ENCODE assay signal across 1 cellular context in the genomic region with DNA sequence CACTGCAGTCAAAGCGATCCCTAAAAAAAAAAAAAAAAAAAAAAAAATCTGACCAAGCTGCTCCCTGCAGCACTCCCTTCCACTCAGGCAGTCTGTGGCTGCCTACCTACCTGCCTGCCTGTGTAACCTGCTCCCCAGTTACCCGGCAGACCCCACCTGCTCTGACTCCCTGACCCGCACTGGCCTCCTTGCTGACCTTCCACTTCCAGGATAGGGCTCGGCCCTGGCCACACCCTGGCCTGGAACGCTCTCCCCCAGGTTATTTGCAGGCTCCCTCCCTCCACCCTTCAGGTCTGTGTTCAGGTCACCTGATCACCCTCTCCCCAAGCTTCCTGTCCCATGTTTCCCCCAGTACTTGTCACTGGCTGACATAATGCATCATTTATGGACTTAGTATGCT.
TF ChIP-seq lines count a peak whose summit lies in the region.

No MANE protein-coding gene starts in this region.

TF ChIP-seq in H1, 55 proteins besides CTCF, POLR2A, EP300 and RAD21:
- TF ChIP-seq, protein P1, sequence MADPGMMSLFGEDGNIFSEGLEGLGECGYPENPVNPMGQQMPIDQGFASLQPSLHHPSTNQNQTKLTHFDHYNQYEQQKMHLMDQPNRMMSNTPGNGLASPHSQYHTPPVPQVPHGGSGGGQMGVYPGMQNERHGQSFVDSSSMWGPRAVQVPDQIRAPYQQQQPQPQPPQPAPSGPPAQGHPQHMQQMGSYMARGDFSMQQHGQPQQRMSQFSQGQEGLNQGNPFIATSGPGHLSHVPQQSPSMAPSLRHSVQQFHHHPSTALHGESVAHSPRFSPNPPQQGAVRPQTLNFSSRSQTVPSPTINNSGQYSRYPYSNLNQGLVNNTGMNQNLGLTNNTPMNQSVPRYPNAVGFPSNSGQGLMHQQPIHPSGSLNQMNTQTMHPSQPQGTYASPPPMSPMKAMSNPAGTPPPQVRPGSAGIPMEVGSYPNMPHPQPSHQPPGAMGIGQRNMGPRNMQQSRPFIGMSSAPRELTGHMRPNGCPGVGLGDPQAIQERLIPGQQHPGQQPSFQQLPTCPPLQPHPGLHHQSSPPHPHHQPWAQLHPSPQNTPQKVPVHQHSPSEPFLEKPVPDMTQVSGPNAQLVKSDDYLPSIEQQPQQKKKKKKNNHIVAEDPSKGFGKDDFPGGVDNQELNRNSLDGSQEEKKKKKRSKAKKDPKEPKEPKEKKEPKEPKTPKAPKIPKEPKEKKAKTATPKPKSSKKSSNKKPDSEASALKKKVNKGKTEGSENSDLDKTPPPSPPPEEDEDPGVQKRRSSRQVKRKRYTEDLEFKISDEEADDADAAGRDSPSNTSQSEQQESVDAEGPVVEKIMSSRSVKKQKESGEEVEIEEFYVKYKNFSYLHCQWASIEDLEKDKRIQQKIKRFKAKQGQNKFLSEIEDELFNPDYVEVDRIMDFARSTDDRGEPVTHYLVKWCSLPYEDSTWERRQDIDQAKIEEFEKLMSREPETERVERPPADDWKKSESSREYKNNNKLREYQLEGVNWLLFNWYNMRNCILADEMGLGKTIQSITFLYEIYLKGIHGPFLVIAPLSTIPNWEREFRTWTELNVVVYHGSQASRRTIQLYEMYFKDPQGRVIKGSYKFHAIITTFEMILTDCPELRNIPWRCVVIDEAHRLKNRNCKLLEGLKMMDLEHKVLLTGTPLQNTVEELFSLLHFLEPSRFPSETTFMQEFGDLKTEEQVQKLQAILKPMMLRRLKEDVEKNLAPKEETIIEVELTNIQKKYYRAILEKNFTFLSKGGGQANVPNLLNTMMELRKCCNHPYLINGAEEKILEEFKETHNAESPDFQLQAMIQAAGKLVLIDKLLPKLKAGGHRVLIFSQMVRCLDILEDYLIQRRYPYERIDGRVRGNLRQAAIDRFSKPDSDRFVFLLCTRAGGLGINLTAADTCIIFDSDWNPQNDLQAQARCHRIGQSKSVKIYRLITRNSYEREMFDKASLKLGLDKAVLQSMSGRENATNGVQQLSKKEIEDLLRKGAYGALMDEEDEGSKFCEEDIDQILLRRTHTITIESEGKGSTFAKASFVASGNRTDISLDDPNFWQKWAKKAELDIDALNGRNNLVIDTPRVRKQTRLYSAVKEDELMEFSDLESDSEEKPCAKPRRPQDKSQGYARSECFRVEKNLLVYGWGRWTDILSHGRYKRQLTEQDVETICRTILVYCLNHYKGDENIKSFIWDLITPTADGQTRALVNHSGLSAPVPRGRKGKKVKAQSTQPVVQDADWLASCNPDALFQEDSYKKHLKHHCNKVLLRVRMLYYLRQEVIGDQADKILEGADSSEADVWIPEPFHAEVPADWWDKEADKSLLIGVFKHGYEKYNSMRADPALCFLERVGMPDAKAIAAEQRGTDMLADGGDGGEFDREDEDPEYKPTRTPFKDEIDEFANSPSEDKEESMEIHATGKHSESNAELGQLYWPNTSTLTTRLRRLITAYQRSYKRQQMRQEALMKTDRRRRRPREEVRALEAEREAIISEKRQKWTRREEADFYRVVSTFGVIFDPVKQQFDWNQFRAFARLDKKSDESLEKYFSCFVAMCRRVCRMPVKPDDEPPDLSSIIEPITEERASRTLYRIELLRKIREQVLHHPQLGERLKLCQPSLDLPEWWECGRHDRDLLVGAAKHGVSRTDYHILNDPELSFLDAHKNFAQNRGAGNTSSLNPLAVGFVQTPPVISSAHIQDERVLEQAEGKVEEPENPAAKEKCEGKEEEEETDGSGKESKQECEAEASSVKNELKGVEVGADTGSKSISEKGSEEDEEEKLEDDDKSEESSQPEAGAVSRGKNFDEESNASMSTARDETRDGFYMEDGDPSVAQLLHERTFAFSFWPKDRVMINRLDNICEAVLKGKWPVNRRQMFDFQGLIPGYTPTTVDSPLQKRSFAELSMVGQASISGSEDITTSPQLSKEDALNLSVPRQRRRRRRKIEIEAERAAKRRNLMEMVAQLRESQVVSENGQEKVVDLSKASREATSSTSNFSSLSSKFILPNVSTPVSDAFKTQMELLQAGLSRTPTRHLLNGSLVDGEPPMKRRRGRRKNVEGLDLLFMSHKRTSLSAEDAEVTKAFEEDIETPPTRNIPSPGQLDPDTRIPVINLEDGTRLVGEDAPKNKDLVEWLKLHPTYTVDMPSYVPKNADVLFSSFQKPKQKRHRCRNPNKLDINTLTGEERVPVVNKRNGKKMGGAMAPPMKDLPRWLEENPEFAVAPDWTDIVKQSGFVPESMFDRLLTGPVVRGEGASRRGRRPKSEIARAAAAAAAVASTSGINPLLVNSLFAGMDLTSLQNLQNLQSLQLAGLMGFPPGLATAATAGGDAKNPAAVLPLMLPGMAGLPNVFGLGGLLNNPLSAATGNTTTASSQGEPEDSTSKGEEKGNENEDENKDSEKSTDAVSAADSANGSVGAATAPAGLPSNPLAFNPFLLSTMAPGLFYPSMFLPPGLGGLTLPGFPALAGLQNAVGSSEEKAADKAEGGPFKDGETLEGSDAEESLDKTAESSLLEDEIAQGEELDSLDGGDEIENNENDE (IDR thresholded peaks at IDR 0.05; ENCODE audit: insufficient replicate concordance, low read length) = no peak
- no peak for TF ChIP-seq GTF2F1 (IDR thresholded peaks at IDR 0.05; ENCODE audit: borderline replicate concordance, low read depth, low read length)
- no peak for TF ChIP-seq YY1 (IDR thresholded peaks at IDR 0.05; ENCODE audit: low read depth, low read length)
- no peak for TF ChIP-seq CHD1 (IDR thresholded peaks at IDR 0.05; ENCODE audit: low read depth, low read length)
- no peak for TF ChIP-seq SP4 (IDR thresholded peaks at IDR 0.05; ENCODE audit: low read length)
- TF ChIP-seq POLR2AphosphoS5 (IDR thresholded peaks at IDR 0.05; ENCODE audit: low read depth, low read length) = no peak
- no peak for TF ChIP-seq KDM4A (IDR thresholded peaks at IDR 0.05; ENCODE audit: low read depth, low read length, severe bottlenecking)
- no peak for TF ChIP-seq TEAD4 (IDR thresholded peaks at IDR 0.05; ENCODE audit: low read depth, low read length)
- TF ChIP-seq RBBP5 (IDR thresholded peaks at IDR 0.05; ENCODE audit: borderline replicate concordance, low read depth, low read length) = no peak
- TF ChIP-seq ZNF274 (IDR thresholded peaks at IDR 0.05; ENCODE audit: borderline replicate concordance, extremely low read depth, low read length) = no peak
- TF ChIP-seq BCL11A (IDR thresholded peaks at IDR 0.05; ENCODE audit: low read depth in 2 of 2, low read length in 2 of 2) = no peak
- TF ChIP-seq TBP (IDR thresholded peaks at IDR 0.05; ENCODE audit: low read depth, low read length) = no peak
- no peak for TF ChIP-seq GABPA (IDR thresholded peaks at IDR 0.05; ENCODE audit: borderline replicate concordance, insufficient read depth, low read length)
- TF ChIP-seq TAF7 (optimal IDR thresholded peaks at IDR 0.05; ENCODE audit: borderline replicate concordance, low read depth, low read length) = no peak
- no peak for TF ChIP-seq POU5F1 (IDR thresholded peaks at IDR 0.05; ENCODE audit: low read depth, low read length)
- TF ChIP-seq, protein P2, sequence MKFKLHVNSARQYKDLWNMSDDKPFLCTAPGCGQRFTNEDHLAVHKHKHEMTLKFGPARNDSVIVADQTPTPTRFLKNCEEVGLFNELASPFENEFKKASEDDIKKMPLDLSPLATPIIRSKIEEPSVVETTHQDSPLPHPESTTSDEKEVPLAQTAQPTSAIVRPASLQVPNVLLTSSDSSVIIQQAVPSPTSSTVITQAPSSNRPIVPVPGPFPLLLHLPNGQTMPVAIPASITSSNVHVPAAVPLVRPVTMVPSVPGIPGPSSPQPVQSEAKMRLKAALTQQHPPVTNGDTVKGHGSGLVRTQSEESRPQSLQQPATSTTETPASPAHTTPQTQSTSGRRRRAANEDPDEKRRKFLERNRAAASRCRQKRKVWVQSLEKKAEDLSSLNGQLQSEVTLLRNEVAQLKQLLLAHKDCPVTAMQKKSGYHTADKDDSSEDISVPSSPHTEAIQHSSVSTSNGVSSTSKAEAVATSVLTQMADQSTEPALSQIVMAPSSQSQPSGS (IDR thresholded peaks at IDR 0.05; ENCODE audit: low read length) = no peak
- TF ChIP-seq, protein P3, sequence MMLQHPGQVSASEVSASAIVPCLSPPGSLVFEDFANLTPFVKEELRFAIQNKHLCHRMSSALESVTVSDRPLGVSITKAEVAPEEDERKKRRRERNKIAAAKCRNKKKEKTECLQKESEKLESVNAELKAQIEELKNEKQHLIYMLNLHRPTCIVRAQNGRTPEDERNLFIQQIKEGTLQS (IDR thresholded peaks at IDR 0.05; ENCODE audit: insufficient read depth, low read depth, low read length) = no peak
